Comparison of ENCODE assay signal across 8 cellular contexts in genomic region chr22:35212996-35213395, GRCh38.
"Had no signal": no experiment of that assay in that cellular context is flagged by ENCODE, and none has a peak within 500 bp of the region (broad histone marks: within the 10 kb centered on the region; RNA-seq: fewer than 3 reads in every experiment).

No MANE protein-coding gene starts in this region.

- H2AFZ ChIP-seq: GM23248 had no signal

- H3K9me3 Mint-ChIP-seq: H9, HFFc6 had no signal

- DNase-seq: GM23248, GOT3, H7, H9, HCEC 1CT, HFFc6 had no signal

- H3K36me3 ChIP-seq: HAP-1 had no signal

- H3K4me3 ChIP-seq: GM23248, HAP-1 had no signal

- H3K27ac Mint-ChIP-seq: H9, HFFc6 had no signal

- H3K9me3 ChIP-seq: HAP-1 had no signal

- H3K4me1 ChIP-seq: HAP-1 had no signal

- ATAC-seq: HCT116 had no signal

- H3K4me3 Mint-ChIP-seq: H9, HFFc6 had no signal

- H3K27ac ChIP-seq: GM23248 had no signal

- H3K9ac ChIP-seq: GM23248 had no signal
